1 cellular context compared by ENCODE assay signal in the genomic region with DNA sequence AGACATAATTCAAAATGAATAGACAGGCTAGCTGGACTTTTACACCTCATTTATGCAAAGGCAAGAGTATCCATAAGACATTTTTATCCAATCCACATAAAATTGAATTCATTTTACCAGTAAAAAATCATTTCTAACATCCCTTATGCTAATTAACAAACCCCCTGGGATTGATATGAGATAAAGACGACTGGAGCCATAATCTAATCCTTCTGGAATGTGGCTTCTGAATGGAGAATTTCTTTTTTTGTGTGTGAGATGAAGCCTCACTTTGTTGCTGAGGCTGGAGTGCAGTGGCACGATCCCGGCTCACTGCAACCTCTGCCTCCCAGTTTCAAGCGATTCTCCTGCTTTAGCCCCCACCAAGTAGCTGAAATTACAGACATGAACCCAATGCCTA.
TF ChIP-seq lines count a peak whose summit lies in the region.

No MANE protein-coding gene starts in this region.

TF ChIP-seq in GM23338, 12 proteins besides CTCF, POLR2A, EP300 and RAD21 (continued from another document):
- TF ChIP-seq NANOG (IDR thresholded peaks at IDR 0.05; ENCODE audit: borderline replicate concordance) (no peak), ETS1 (IDR thresholded peaks at IDR 0.05) (no peak), POLR2AphosphoS5 (IDR thresholded peaks at IDR 0.05; ENCODE audit: low read depth) (no peak), EZH2 (IDR thresholded peaks at IDR 0.05; ENCODE audit: low read depth, unreplicated experiment) (no peak), ZNF114 (CRISPR knock-in tag; IDR thresholded peaks at IDR 0.05) (no peak), STAT1 (IDR thresholded peaks at IDR 0.05; ENCODE audit: unreplicated experiment) (no peak), CREB1 (CRISPR knock-in tag; IDR thresholded peaks at IDR 0.05; ENCODE audit: low read depth) (no peak)
- TF ChIP-seq, protein P1, sequence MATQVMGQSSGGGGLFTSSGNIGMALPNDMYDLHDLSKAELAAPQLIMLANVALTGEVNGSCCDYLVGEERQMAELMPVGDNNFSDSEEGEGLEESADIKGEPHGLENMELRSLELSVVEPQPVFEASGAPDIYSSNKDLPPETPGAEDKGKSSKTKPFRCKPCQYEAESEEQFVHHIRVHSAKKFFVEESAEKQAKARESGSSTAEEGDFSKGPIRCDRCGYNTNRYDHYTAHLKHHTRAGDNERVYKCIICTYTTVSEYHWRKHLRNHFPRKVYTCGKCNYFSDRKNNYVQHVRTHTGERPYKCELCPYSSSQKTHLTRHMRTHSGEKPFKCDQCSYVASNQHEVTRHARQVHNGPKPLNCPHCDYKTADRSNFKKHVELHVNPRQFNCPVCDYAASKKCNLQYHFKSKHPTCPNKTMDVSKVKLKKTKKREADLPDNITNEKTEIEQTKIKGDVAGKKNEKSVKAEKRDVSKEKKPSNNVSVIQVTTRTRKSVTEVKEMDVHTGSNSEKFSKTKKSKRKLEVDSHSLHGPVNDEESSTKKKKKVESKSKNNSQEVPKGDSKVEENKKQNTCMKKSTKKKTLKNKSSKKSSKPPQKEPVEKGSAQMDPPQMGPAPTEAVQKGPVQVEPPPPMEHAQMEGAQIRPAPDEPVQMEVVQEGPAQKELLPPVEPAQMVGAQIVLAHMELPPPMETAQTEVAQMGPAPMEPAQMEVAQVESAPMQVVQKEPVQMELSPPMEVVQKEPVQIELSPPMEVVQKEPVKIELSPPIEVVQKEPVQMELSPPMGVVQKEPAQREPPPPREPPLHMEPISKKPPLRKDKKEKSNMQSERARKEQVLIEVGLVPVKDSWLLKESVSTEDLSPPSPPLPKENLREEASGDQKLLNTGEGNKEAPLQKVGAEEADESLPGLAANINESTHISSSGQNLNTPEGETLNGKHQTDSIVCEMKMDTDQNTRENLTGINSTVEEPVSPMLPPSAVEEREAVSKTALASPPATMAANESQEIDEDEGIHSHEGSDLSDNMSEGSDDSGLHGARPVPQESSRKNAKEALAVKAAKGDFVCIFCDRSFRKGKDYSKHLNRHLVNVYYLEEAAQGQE (IDR thresholded peaks at IDR 0.05; ENCODE audit: unreplicated experiment) = no peak
TF ChIP-seq in GM23338: peak in this region for 0.
